In genomic region chr20:38730989-38731737, GRCh38 we compare ENCODE assay signal across 8 cellular contexts. TPM values are rescaled to one million over a fixed set of nuclear protein-coding genes. Genes with fewer than 3 reads are reported as not detected.
DNase-seq lines count a peak whose midpoint lies in the region; ATAC-seq and TF ChIP-seq lines count a peak whose summit lies in the region.

No MANE protein-coding gene starts in this region.

- H3K9ac ChIP-seq in NT2/D1 (ENCODE audit: insufficient read length, low read depth): peak overlapping the region; percentile 29
- no peak overlapping the region for H3K9ac ChIP-seq in neural progenitor cell
- no peak overlapping the region for H3K9ac ChIP-seq in stomach smooth muscle (ENCODE audit: low read length in 2 of 2)

- H3K4me1 ChIP-seq in NT2/D1 (ENCODE audit: insufficient read depth, insufficient read length) (peaks cover 23% of the 10 kb centered on the region), neural progenitor cell (peaks cover 11% of the 10 kb centered on the region), stomach smooth muscle (ENCODE audit: control insufficient read depth, insufficient read depth, low read length) (peaks cover 11% of the 10 kb centered on the region)

- no peaks in the 10 kb centered on the region for H3K36me3 ChIP-seq in NT2/D1 (ENCODE audit: insufficient read depth, insufficient read length, low read length)
- no peaks in the 10 kb centered on the region for H3K36me3 ChIP-seq in neural progenitor cell
- no peaks in the 10 kb centered on the region for H3K36me3 ChIP-seq in stomach smooth muscle (ENCODE audit: control insufficient read depth in 2 of 2, insufficient read depth in 2 of 2, low read length in 2 of 2)

- peak overlapping the region; percentile 17 for H2AFZ ChIP-seq in neural progenitor cell (replicated peaks)

- TF ChIP-seq CTCF in fibroblast of mammary gland (conservative IDR thresholded peaks at IDR 0.05; ENCODE audit: control insufficient read depth, insufficient read depth, low read depth, low read length) (peak; percentile 87), neural progenitor cell (IDR thresholded peaks at IDR 0.05) (peak; percentile 99)

- H3K27me3 ChIP-seq in NT2/D1 (ENCODE audit: insufficient read depth, insufficient read length): peaks cover 82% of the 10 kb centered on the region
- H3K27me3 ChIP-seq in neural progenitor cell: peaks cover 100% of the 10 kb centered on the region
- peaks cover 78 to 82% of the 10 kb centered on the region in 2 donors for H3K27me3 ChIP-seq in stomach smooth muscle (ENCODE audit: control insufficient read depth in 1 of 2, insufficient read depth in 2 of 2, low read length in 2 of 2)

- DNase-seq in Daoy (ENCODE audit: low read depth): peak; percentile 80
- peak; percentile 88 for DNase-seq in HPDE6-E6E7 (ENCODE audit: extremely low spot score)
- peak; percentile 66 for DNase-seq in NT2/D1 (ENCODE audit: low read depth, low spot score)
- DNase-seq in activated T-cell treated with anti-CD3 and anti-CD28 coated beads, Interleukin-2, amount 50 U/mL, for 48 hours: peak; percentile 87 to 89
- DNase-seq in fibroblast of mammary gland (ENCODE audit: low read depth): peak; percentile 51
- peak; percentile 90 for DNase-seq in neural progenitor cell (ENCODE audit: low spot score)

- H3K4me1 Mint-ChIP-seq in neural progenitor cell: peaks cover 31% of the 10 kb centered on the region

- H3K4me3 Mint-ChIP-seq in neural progenitor cell: peak overlapping the region; percentile 80

- H3K36me3 Mint-ChIP-seq in neural progenitor cell: no peaks in the 10 kb centered on the region

- H3K27ac ChIP-seq in neural progenitor cell: no peak overlapping the region
- H3K27ac ChIP-seq in stomach smooth muscle (ENCODE audit: low read length): no peak overlapping the region

- H3K79me2 ChIP-seq in neural progenitor cell (ENCODE audit: low read depth): no peaks in the 10 kb centered on the region

- no peak for ATAC-seq in GM19395 (IDR thresholded peaks at IDR 0.05; ENCODE audit: unreplicated experiment)

- H3K9me3 Mint-ChIP-seq in neural progenitor cell: peaks cover 6% of the 10 kb centered on the region

- peaks cover 42% of the 10 kb centered on the region for H4K20me1 ChIP-seq in neural progenitor cell (ENCODE audit: low read depth)

- H3K4me3 ChIP-seq in NT2/D1 (ENCODE audit: insufficient read length, low read depth): peak overlapping the region; percentile 44
- no peak overlapping the region for H3K4me3 ChIP-seq in fibroblast of mammary gland (ENCODE audit: control insufficient read depth, low read depth, low read length)
- H3K4me3 ChIP-seq in neural progenitor cell: peak overlapping the region; percentile 34
- peak overlapping the region; percentile 42 to 71 for H3K4me3 ChIP-seq in stomach smooth muscle (ENCODE audit: low read length in 2 of 2)

- no peaks in the 10 kb centered on the region; the same call in 1 of the 2 replicates for H3K9me3 ChIP-seq in NT2/D1 (ENCODE audit: insufficient read depth, low read length)
- no peaks in the 10 kb centered on the region for H3K9me3 ChIP-seq in neural progenitor cell (ENCODE audit: low read depth)
- no peaks in the 10 kb centered on the region for H3K9me3 ChIP-seq in stomach smooth muscle (ENCODE audit: control insufficient read depth in 2 of 2, low read length in 2 of 2)

- no peak overlapping the region for H3K27ac Mint-ChIP-seq in neural progenitor cell

- peak overlapping the region; percentile 79 for H3K4me2 ChIP-seq in neural progenitor cell

- H3F3A ChIP-seq in neural progenitor cell (ENCODE audit: low read depth): peaks cover 19% of the 10 kb centered on the region

- peaks cover 81% of the 10 kb centered on the region for H3K27me3 Mint-ChIP-seq in neural progenitor cell (ENCODE audit: insufficient read depth, low read depth)

RNA-seq across cellular contexts. Expression of gene SLC32A1, which starts 6.9 kb away (rescaled TPM):
- not detected in 2 replicates for total RNA-seq in Daoy (2014; rRNA removed; shearing (Covaris generic))
- total RNA-seq in neural progenitor cell (ENCODE audit: low replicate concordance): 0.04 and 0.37 TPM in 2 replicates

RNA-seq across cellular contexts. Expression of gene ACTR5, which starts 17.1 kb away (rescaled TPM):
- 13.3 and 14.9 TPM in 2 replicates for total RNA-seq in Daoy (2014; rRNA removed; shearing (Covaris generic))
- total RNA-seq in neural progenitor cell (ENCODE audit: low replicate concordance): 9.2 and 14.9 TPM in 2 replicates
